ENCODE assay signal across 19 cellular contexts in the genomic region with DNA sequence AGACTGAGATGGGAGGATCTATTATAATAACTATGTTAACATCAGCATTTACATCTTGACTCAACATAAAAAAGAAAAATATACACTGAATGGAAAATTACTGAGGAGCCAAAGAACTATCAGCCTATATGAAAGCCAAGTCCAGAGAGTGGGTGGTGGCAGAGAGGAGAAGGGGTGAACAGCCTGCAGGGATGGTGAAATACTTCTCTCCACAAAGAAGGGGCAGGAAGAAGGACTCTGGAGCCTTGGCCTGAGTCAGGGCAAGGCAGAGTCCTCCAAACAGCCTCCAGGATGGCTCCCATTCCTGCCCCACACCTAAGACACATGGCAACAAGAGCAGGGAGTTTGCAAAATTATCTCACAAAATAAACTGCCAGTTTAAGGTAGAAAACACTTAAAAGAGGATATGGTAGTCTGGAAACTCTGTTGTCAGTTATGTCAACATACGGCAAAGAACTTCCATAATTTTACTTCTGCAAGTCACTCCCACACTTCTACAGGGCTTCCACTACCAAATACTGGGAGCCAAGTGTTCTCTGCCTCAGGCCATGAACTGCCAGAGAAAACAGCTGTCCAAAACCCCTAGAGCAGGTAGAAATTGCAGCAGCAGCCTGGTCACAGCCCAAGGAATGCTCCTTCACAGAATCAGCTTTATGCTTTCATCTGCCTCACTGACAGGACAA. TPM values are rescaled to one million over a fixed set of nuclear protein-coding genes. Genes with fewer than 3 reads are reported as not detected.
A peak's percentile ranks its signal among the peaks of the same experiment; 100 is the strongest.
DNase-seq lines count a peak whose midpoint lies in the region; ATAC-seq and TF ChIP-seq lines count a peak whose summit lies in the region.
"Had no signal": no experiment of that assay in that cellular context is flagged by ENCODE, and none has a peak within 500 bp of the region (broad histone marks: within the 10 kb centered on the region; RNA-seq: fewer than 3 reads in every experiment).

No MANE protein-coding gene starts in this region.

- peaks cover 0 to 2% of the 10 kb centered on the region in 2 donors for H3K27me3 Mint-ChIP-seq in CD8-positive, alpha-beta memory T cell
- H3K27me3 Mint-ChIP-seq: effector memory CD8-positive, alpha-beta T cell had no signal

- H3K27ac ChIP-seq in heart left ventricle = peak overlapping the region in 3 of 12 donors; percentile 0 to 86 (median 45)
- peak overlapping the region; percentile 6 for H3K27ac ChIP-seq in muscle layer of duodenum (ENCODE audit: low read length)
- H3K27ac ChIP-seq in suprapubic skin = peak overlapping the region; percentile 0
- H3K27ac ChIP-seq in esophagus squamous epithelium = peak overlapping the region in 2 of 4 donors; percentile 44 to 68
- no peak overlapping the region for H3K27ac ChIP-seq in CD8-positive, alpha-beta memory T cell (ENCODE audit: low read depth, low read length)
- H3K27ac ChIP-seq: SJSA1, testis had no signal

- WGBS in heart left ventricle, 4 donors = 88 to 95% (median 91%) methylated on average over 1 of the region's 1 CpG
- WGBS in suprapubic skin = 74% methylated on average over 1 of the region's 1 CpG
- WGBS in esophagus squamous epithelium, 2 donors = 67 to 89% methylated on average over 1 of the region's 1 CpG

- peak overlapping the region in 2 of 8 donors; percentile 33 to 38 for H3K27ac Mint-ChIP-seq in CD8-positive, alpha-beta memory T cell

- TF ChIP-seq POLR2A in heart left ventricle (IDR thresholded peaks at IDR 0.05) (no peak), suprapubic skin (IDR thresholded peaks at IDR 0.05) (no peak), esophagus squamous epithelium (IDR thresholded peaks at IDR 0.05) (no peak)

- TF ChIP-seq CTCF in heart left ventricle (IDR thresholded peaks at IDR 0.05) (no peak), suprapubic skin (IDR thresholded peaks at IDR 0.05) (no peak), esophagus squamous epithelium (IDR thresholded peaks at IDR 0.05) (no peak)

- H3K9me3 ChIP-seq in heart left ventricle (no peaks in the 10 kb centered on the region), muscle layer of duodenum (ENCODE audit: control insufficient read depth in 1 of 2, low read length in 2 of 2) (no peaks in the 10 kb centered on the region), suprapubic skin (no peaks in the 10 kb centered on the region), esophagus squamous epithelium (no peaks in the 10 kb centered on the region)
- no peaks in the 10 kb centered on the region for H3K9me3 ChIP-seq in CD8-positive, alpha-beta memory T cell (ENCODE audit: low read length)
- H3K9me3 ChIP-seq: pancreas, SJSA1, testis had no signal

- H3K36me3 Mint-ChIP-seq in CD8-positive, alpha-beta memory T cell = peaks cover 4 to 58% (median 20%) of the 10 kb centered on the region in 3 donors

- TF ChIP-seq EP300 in suprapubic skin (IDR thresholded peaks at IDR 0.05) = no peak

- H3K9me3 Mint-ChIP-seq in CD8-positive, alpha-beta memory T cell = no peaks in the 10 kb centered on the region
- H3K9me3 Mint-ChIP-seq: effector memory CD8-positive, alpha-beta T cell had no signal

- H3K36me3 ChIP-seq in heart left ventricle = peaks cover 0 to 39% (median 0%) of the 10 kb centered on the region in 9 donors
- H3K36me3 ChIP-seq in muscle layer of duodenum (ENCODE audit: control insufficient read depth in 1 of 2, insufficient read depth in 2 of 2, low read length in 2 of 2) = peaks cover 0 to 19% of the 10 kb centered on the region in 2 donors
- H3K36me3 ChIP-seq in suprapubic skin = peaks cover 3% of the 10 kb centered on the region
- peaks cover 0 to 37% (median 0%) of the 10 kb centered on the region in 3 donors for H3K36me3 ChIP-seq in esophagus squamous epithelium
- no peaks in the 10 kb centered on the region for H3K36me3 ChIP-seq in CD8-positive, alpha-beta memory T cell (ENCODE audit: insufficient read depth, low read length)
- H3K36me3 ChIP-seq: pancreas, SJSA1 had no signal

- H3K27me3 ChIP-seq in heart left ventricle = no peaks in the 10 kb centered on the region
- H3K27me3 ChIP-seq in muscle layer of duodenum (ENCODE audit: low read depth, low read length) = no peaks in the 10 kb centered on the region
- H3K27me3 ChIP-seq in suprapubic skin = no peaks in the 10 kb centered on the region
- no peaks in the 10 kb centered on the region for H3K27me3 ChIP-seq in esophagus squamous epithelium
- H3K27me3 ChIP-seq in CD8-positive, alpha-beta memory T cell (ENCODE audit: insufficient read depth, low read length, poor library complexity, severe bottlenecking) = no peaks in the 10 kb centered on the region
- H3K27me3 ChIP-seq: pancreas, SJSA1, testis had no signal

- H3K4me3 ChIP-seq in heart left ventricle (no peak overlapping the region), muscle layer of duodenum (ENCODE audit: low read depth in 1 of 2, low read length in 2 of 2) (no peak overlapping the region), suprapubic skin (no peak overlapping the region), esophagus squamous epithelium (no peak overlapping the region)
- H3K4me3 ChIP-seq in CD8-positive, alpha-beta memory T cell (ENCODE audit: low read length) = no peak overlapping the region
- H3K4me3 ChIP-seq: pancreas, SJSA1, smooth muscle cell, testis had no signal

- intact Hi-C loops in heart left ventricle (cut with DNase I) = no loop called here
- intact Hi-C loops in esophagus squamous epithelium (cut with DNase I) = no loop called here

- in situ Hi-C loops in KBM-7 (cut with MboI; ENCODE audit: low pct_unique_long_range_greater_than_20kb, low sequenced_read_pairs) = no loop called here

- H3K4me1 Mint-ChIP-seq in CD8-positive, alpha-beta memory T cell = peaks cover 0 to 1% (median 0%) of the 10 kb centered on the region in 3 donors

- peaks cover 0 to 49% (median 0%) of the 10 kb centered on the region in 12 donors for H3K4me1 ChIP-seq in heart left ventricle
- no peaks in the 10 kb centered on the region for H3K4me1 ChIP-seq in muscle layer of duodenum (ENCODE audit: control insufficient read depth in 1 of 2, insufficient read depth in 2 of 2, low read length in 2 of 2)
- peaks cover 4% of the 10 kb centered on the region for H3K4me1 ChIP-seq in suprapubic skin
- no peaks in the 10 kb centered on the region for H3K4me1 ChIP-seq in esophagus squamous epithelium
- no peaks in the 10 kb centered on the region for H3K4me1 ChIP-seq in CD8-positive, alpha-beta memory T cell (ENCODE audit: insufficient read depth, low read length)
- H3K4me1 ChIP-seq: pancreas, SJSA1, testis had no signal

- CTCF ChIA-PET in CD8-positive, alpha-beta memory T cell (lab: Charles Lee) = no interaction called here

- DNase-seq in KBM-7 (peak; percentile 55), heart left ventricle (no peak), suprapubic skin (ENCODE audit: low spot score in 2 of 2) (no peak), esophagus squamous epithelium (lab: John Stamatoyannopoulos, UW) (no peak), NCI-H345 (lab: John Stamatoyannopoulos, UW) (no peak)
- no peak for DNase-seq in CD8-positive, alpha-beta memory T cell
- DNase-seq: activated effector memory CD4-positive, alpha-beta T cell treated with Interleukin-2 at 50 U/mL for 16 hours; AML-193; anterior cingulate cortex; effector memory CD8-positive, alpha-beta T cell; NCI-H1417; pancreas; stimulated activated CD8-positive, alpha-beta memory T cell treated with anti-CD3 and anti-CD28 coated beads, Interleukin-4, amount 100 ng/mL, for 48 hours; testis had no signal

- H3K4me3 Mint-ChIP-seq in CD8-positive, alpha-beta memory T cell = no peak overlapping the region
- H3K4me3 Mint-ChIP-seq: effector memory CD8-positive, alpha-beta T cell had no signal

- POLR2A ChIA-PET in CD8-positive, alpha-beta memory T cell (lab: Charles Lee) = no interaction called here

- ATAC-seq in heart left ventricle = peak in 3 of 4 donors; percentile 29 to 62 (median 60)
- ATAC-seq in HG02588 (IDR thresholded peaks at IDR 0.05; ENCODE audit: unreplicated experiment) = no peak
- ATAC-seq: activated CD4-positive, CD25-positive, alpha-beta regulatory T cell treated with anti-CD3 and anti-CD28 coated beads, Interleukin-2, amount 50 U/mL, for 24 hours; effector memory CD8-positive, alpha-beta T cell had no signal

RNA-seq across cellular contexts. Expression of gene HSPBAP1, which starts 25.8 kb away (rescaled TPM):
- total RNA-seq in heart left ventricle = 1 to 10 TPM; 2.6 to 6.0 (median 3.7) TPM
- 1 to 10 TPM; 3.7 to 6.4 TPM for polyA plus RNA-seq in heart left ventricle
- 10 to 100 TPM in 3 of 4 donors, 1 to 10 TPM in 1; 8.8 to 32.8 (median 15.7) TPM for total RNA-seq in suprapubic skin
- total RNA-seq in esophagus squamous epithelium = 10 to 100 TPM in 1 of 4 donors, 1 to 10 TPM in 3; 3.4 to 13.9 (median 4.0) TPM
- 10 to 100 TPM; 10.2 to 10.6 TPM for total RNA-seq in CD8-positive, alpha-beta memory T cell
- polyA plus RNA-seq in CD8-positive, alpha-beta memory T cell = 7.2 TPM

RNA-seq across cellular contexts. Expression of gene SLC49A4, which starts 27.0 kb away (rescaled TPM):
- total RNA-seq in heart left ventricle (10 to 100 TPM; 13.2 to 25.4 (median 15.5) TPM), suprapubic skin (10 to 100 TPM; 20.9 to 34.0 (median 32.1) TPM), esophagus squamous epithelium (10 to 100 TPM; 12.2 to 21.4 (median 15.9) TPM)
- polyA plus RNA-seq in heart left ventricle = 1 to 10 TPM; 5.6 to 8.2 TPM
- total RNA-seq in CD8-positive, alpha-beta memory T cell = 1 to 10 TPM; 2.1 to 2.3 TPM
- polyA plus RNA-seq in CD8-positive, alpha-beta memory T cell = 1.6 TPM

Comparison
In these comparisons a context has a peak if more than half of its experiments do, and no peak if none do; other contexts are left out.
1. RNA of gene SLC49A4, which starts 27.0 kb away (total RNA-seq): 20.9 to 34.0 TPM in suprapubic skin, 12.2 to 21.4 TPM in esophagus squamous epithelium and 13.2 to 25.4 TPM in heart left ventricle; 2.1 to 2.3 TPM in CD8-positive, alpha-beta memory T cell; every median in the first group is over 4 times any median in the second.